Comparison of ENCODE assay signal across 14 cellular contexts in genomic region chr1:76288758-76289483, GRCh38.
"Had no signal": no experiment of that assay in that cellular context is flagged by ENCODE, and none has a peak within 500 bp of the region (broad histone marks: within the 10 kb centered on the region; RNA-seq: fewer than 3 reads in every experiment).

No MANE protein-coding gene starts in this region.

- H3K9me3 ChIP-seq: esophagus muscularis mucosa had no signal

- DNase-seq: immature natural killer cell, left cardiac atrium, natural killer cell, occipital lobe, right cardiac atrium, small intestine, substantia nigra had no signal

- H3K27ac Mint-ChIP-seq: immature natural killer cell, natural killer cell, progenitor cell of endocrine pancreas, type B pancreatic cell, WTC11 had no signal

- H3K4me1 Mint-ChIP-seq: natural killer cell had no signal

- H3K9me3 Mint-ChIP-seq: WTC11 had no signal

- H3K36me3 Mint-ChIP-seq: immature natural killer cell, natural killer cell, type B pancreatic cell, WTC11 had no signal

- H3K27me3 ChIP-seq: cardiac muscle cell, esophagus muscularis mucosa had no signal

- H3K4me3 Mint-ChIP-seq: immature natural killer cell, natural killer cell, type B pancreatic cell, WTC11 had no signal

- H3K27me3 Mint-ChIP-seq: progenitor cell of endocrine pancreas, type B pancreatic cell had no signal

- ATAC-seq: left cardiac atrium, natural killer cell, Right ventricle myocardium inferior had no signal

- H3K27ac ChIP-seq: cardiac muscle cell, esophagus muscularis mucosa, SK-N-MC had no signal
